1 cellular context compared by ENCODE assay signal in genomic region chr11:94201004-94201465, GRCh38.
TF ChIP-seq lines count a peak whose summit lies in the region.

No MANE protein-coding gene starts in this region.

TF ChIP-seq in HepG2, 621 proteins besides CTCF, POLR2A, EP300 and RAD21 (continued from another document and continues in another):
- TF ChIP-seq RNF219 (CRISPR knock-in tag; IDR thresholded peaks at IDR 0.05), result no peak
- TF ChIP-seq FOSL1 (CRISPR knock-in tag; IDR thresholded peaks at IDR 0.05; ENCODE audit: borderline replicate concordance), result no peak
- no peak for TF ChIP-seq PLRG1 (conservative IDR thresholded peaks at IDR 0.05)
- TF ChIP-seq ZNF724P (CRISPR knock-in tag; IDR thresholded peaks at IDR 0.05; ENCODE audit: borderline replicate concordance), result no peak
- peak; percentile 75 for TF ChIP-seq FOXP4 (CRISPR knock-in tag; IDR thresholded peaks at IDR 0.05)
- TF ChIP-seq, protein P1, sequence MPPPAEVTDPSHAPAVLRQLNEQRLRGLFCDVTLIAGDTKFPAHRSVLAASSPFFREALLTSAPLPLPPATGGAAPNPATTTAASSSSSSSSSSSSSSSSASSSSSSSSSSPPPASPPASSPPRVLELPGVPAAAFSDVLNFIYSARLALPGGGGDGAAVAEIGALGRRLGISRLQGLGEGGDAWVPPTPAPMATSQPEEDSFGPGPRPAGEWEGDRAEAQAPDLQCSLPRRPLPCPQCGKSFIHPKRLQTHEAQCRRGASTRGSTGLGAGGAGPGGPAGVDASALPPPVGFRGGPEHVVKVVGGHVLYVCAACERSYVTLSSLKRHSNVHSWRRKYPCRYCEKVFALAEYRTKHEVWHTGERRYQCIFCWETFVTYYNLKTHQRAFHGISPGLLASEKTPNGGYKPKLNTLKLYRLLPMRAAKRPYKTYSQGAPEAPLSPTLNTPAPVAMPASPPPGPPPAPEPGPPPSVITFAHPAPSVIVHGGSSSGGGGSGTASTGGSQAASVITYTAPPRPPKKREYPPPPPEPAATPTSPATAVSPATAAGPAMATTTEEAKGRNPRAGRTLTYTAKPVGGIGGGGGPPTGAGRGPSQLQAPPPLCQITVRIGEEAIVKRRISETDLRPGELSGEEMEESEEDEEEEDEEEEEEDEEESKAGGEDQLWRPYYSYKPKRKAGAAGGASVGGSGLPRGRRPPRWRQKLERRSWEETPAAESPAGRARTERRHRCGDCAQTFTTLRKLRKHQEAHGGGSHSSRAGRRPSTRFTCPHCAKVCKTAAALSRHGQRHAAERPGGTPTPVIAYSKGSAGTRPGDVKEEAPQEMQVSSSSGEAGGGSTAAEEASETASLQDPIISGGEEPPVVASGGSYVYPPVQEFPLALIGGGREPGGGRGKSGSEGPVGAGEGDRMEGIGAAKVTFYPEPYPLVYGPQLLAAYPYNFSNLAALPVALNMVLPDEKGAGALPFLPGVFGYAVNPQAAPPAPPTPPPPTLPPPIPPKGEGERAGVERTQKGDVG (CRISPR knock-in tag; IDR thresholded peaks at IDR 0.05; ENCODE audit: borderline replicate concordance), result no peak
- TF ChIP-seq KDM5A (IDR thresholded peaks at IDR 0.05; ENCODE audit: borderline replicate concordance, low read length), result no peak
- no peak for TF ChIP-seq MBNL3 (CRISPR knock-in tag; conservative IDR thresholded peaks at IDR 0.05)
- 0 out of 2 replicates have a peak, but pooled peaks have one; percentile 33 for TF ChIP-seq KDM2A (CRISPR knock-in tag; IDR thresholded peaks at IDR 0.05; ENCODE audit: borderline replicate concordance, low read depth)
- peak; percentile 62; the same call in 1 of the 2 replicates for TF ChIP-seq PHF21A (CRISPR knock-in tag; IDR thresholded peaks at IDR 0.05)
- TF ChIP-seq ELF3 (CRISPR knock-in tag; IDR thresholded peaks at IDR 0.05), result peak; percentile 13; the same call in 1 of the 2 replicates
- no peak for TF ChIP-seq CBX5 (CRISPR knock-in tag; IDR thresholded peaks at IDR 0.05; ENCODE audit: borderline replicate concordance)
- peak; percentile 74 for TF ChIP-seq CREM (IDR thresholded peaks at IDR 0.05)
- TF ChIP-seq CREM (CRISPR knock-in tag; IDR thresholded peaks at IDR 0.05), result no peak
- peak in 1 of 2 experiments; percentile 34; a peak in 1 of 4 replicates for TF ChIP-seq MAFK (conservative IDR thresholded peaks at IDR 0.05 in 1 of 2, IDR thresholded peaks at IDR 0.05 in 1 of 2; ENCODE audit: low read length in 2 of 2)
- TF ChIP-seq POGZ (CRISPR knock-in tag; IDR thresholded peaks at IDR 0.05), result 0 out of 2 replicates have a peak, but pooled peaks have one; percentile 18
- TF ChIP-seq ZNF207 (IDR thresholded peaks at IDR 0.05; ENCODE audit: borderline replicate concordance), result no peak
- TF ChIP-seq, protein P2, sequence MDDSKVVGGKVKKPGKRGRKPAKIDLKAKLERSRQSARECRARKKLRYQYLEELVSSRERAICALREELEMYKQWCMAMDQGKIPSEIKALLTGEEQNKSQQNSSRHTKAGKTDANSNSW (CRISPR knock-in tag; IDR thresholded peaks at IDR 0.05; ENCODE audit: borderline replicate concordance), result no peak
- TF ChIP-seq KDM4B (CRISPR knock-in tag; IDR thresholded peaks at IDR 0.05), result no peak
- peak; percentile 79; the same call in 1 of the 2 replicates for TF ChIP-seq NCOR1 (IDR thresholded peaks at IDR 0.05; ENCODE audit: borderline replicate concordance, low read length)
- TF ChIP-seq LCORL (IDR thresholded peaks at IDR 0.05), result no peak
- 0 out of 2 replicates have a peak, but pooled peaks have one; percentile 38 for TF ChIP-seq LCORL (CRISPR knock-in tag; IDR thresholded peaks at IDR 0.05)
- TF ChIP-seq ZNF292 (CRISPR knock-in tag; IDR thresholded peaks at IDR 0.05; ENCODE audit: borderline replicate concordance, low read depth), result 0 out of 2 replicates have a peak, but pooled peaks have one; percentile 22
- TF ChIP-seq ZNF878 (CRISPR knock-in tag; IDR thresholded peaks at IDR 0.05), result peak; percentile 7; the same call in 1 of the 2 replicates
- TF ChIP-seq HNF4G (IDR thresholded peaks at IDR 0.05; ENCODE audit: borderline replicate concordance, low read depth, low read length), result 0 out of 2 replicates have a peak, but pooled peaks have one; percentile 13
- no peak for TF ChIP-seq HNF4G (CRISPR knock-in tag; IDR thresholded peaks at IDR 0.05; ENCODE audit: borderline replicate concordance, low read depth)
- TF ChIP-seq BCL6 (CRISPR knock-in tag; IDR thresholded peaks at IDR 0.05), result peak; percentile 42; the same call in 1 of the 2 replicates
- peak; percentile 53; the same call in 1 of the 2 replicates for TF ChIP-seq FOXK1 (CRISPR knock-in tag; IDR thresholded peaks at IDR 0.05; ENCODE audit: borderline replicate concordance, low read depth)
- TF ChIP-seq GATAD2A (CRISPR knock-in tag; IDR thresholded peaks at IDR 0.05), result peak; percentile 93
- no peak for TF ChIP-seq CERS6 (CRISPR knock-in tag; IDR thresholded peaks at IDR 0.05)
- TF ChIP-seq KDM6A (CRISPR knock-in tag; IDR thresholded peaks at IDR 0.05; ENCODE audit: low read depth), result peak; percentile 30; the same call in 1 of the 2 replicates
- peak; percentile 51; the same call in 1 of the 2 replicates for TF ChIP-seq CEBPG (CRISPR knock-in tag; IDR thresholded peaks at IDR 0.05)
- TF ChIP-seq NFIC (IDR thresholded peaks at IDR 0.05; ENCODE audit: low read length), result peak; percentile 45; the same call in 1 of the 2 replicates
- TF ChIP-seq NCOA2 (CRISPR knock-in tag; IDR thresholded peaks at IDR 0.05), result peak; percentile 64
- TF ChIP-seq MLX (CRISPR knock-in tag; IDR thresholded peaks at IDR 0.05), result 0 out of 2 replicates have a peak, but pooled peaks have one; percentile 48
- peak; percentile 82 for TF ChIP-seq FOXA3 (CRISPR knock-in tag; IDR thresholded peaks at IDR 0.05)
- TF ChIP-seq KLF16 (CRISPR knock-in tag; IDR thresholded peaks at IDR 0.05), result peak in 1 of 2 experiments; percentile 34; a peak in 1 of 4 replicates
- peak; percentile 66; the same call in 1 of the 2 replicates for TF ChIP-seq ZBTB21 (CRISPR knock-in tag; IDR thresholded peaks at IDR 0.05)
- TF ChIP-seq YEATS2 (CRISPR knock-in tag; IDR thresholded peaks at IDR 0.05; ENCODE audit: borderline replicate concordance), result no peak
- peak; percentile 63; the same call in 1 of the 2 replicates for TF ChIP-seq KAT8 (CRISPR knock-in tag; IDR thresholded peaks at IDR 0.05)
- TF ChIP-seq, protein P3, sequence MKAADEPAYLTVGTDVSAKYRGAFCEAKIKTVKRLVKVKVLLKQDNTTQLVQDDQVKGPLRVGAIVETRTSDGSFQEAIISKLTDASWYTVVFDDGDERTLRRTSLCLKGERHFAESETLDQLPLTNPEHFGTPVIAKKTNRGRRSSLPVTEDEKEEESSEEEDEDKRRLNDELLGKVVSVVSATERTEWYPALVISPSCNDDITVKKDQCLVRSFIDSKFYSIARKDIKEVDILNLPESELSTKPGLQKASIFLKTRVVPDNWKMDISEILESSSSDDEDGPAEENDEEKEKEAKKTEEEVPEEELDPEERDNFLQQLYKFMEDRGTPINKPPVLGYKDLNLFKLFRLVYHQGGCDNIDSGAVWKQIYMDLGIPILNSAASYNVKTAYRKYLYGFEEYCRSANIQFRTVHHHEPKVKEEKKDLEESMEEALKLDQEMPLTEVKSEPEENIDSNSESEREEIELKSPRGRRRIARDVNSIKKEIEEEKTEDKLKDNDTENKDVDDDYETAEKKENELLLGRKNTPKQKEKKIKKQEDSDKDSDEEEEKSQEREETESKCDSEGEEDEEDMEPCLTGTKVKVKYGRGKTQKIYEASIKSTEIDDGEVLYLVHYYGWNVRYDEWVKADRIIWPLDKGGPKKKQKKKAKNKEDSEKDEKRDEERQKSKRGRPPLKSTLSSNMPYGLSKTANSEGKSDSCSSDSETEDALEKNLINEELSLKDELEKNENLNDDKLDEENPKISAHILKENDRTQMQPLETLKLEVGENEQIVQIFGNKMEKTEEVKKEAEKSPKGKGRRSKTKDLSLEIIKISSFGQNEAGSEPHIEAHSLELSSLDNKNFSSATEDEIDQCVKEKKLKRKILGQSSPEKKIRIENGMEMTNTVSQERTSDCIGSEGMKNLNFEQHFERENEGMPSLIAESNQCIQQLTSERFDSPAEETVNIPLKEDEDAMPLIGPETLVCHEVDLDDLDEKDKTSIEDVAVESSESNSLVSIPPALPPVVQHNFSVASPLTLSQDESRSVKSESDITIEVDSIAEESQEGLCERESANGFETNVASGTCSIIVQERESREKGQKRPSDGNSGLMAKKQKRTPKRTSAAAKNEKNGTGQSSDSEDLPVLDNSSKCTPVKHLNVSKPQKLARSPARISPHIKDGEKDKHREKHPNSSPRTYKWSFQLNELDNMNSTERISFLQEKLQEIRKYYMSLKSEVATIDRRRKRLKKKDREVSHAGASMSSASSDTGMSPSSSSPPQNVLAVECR (CRISPR knock-in tag; IDR thresholded peaks at IDR 0.05; ENCODE audit: borderline replicate concordance), result no peak; the same call in 1 of the 2 replicates
- TF ChIP-seq EHMT2 (IDR thresholded peaks at IDR 0.05; ENCODE audit: borderline replicate concordance, low read depth, low read length), result 0 out of 2 replicates have a peak, but pooled peaks have one; percentile 33
- peak; percentile 55; the same call in 1 of the 2 replicates for TF ChIP-seq DRAP1 (CRISPR knock-in tag; IDR thresholded peaks at IDR 0.05)
- peak in 1 of 2 experiments; percentile 74; a peak in 1 of 4 replicates for TF ChIP-seq ATF4 (CRISPR knock-in tag; IDR thresholded peaks at IDR 0.05)
- peak; percentile 64; the same call in 1 of the 2 replicates for TF ChIP-seq MIXL1 (CRISPR knock-in tag; IDR thresholded peaks at IDR 0.05)
- TF ChIP-seq ZNF792 (CRISPR knock-in tag; IDR thresholded peaks at IDR 0.05), result peak; percentile 64; the same call in 1 of the 2 replicates
- TF ChIP-seq ZNF652 (CRISPR knock-in tag; IDR thresholded peaks at IDR 0.05; ENCODE audit: borderline replicate concordance, low read depth), result peak; percentile 99
